In genomic region chr21:45821315-45822001, GRCh38 we compare ENCODE assay signal across 17 cellular contexts.
DNase-seq lines count a peak whose midpoint lies in the region; ATAC-seq, FAIRE-seq and TF ChIP-seq lines count a peak whose summit lies in the region.
"Had no signal": no experiment of that assay in that cellular context is flagged by ENCODE, and none has a peak within 500 bp of the region (broad histone marks: within the 10 kb centered on the region; RNA-seq: fewer than 3 reads in every experiment).

No MANE protein-coding gene starts in this region.

- no peaks in the 10 kb centered on the region for H3K9me3 ChIP-seq in BLaER1 treated with 17β-estradiol and CSF1 and Interleukin-3, amounts not matched to agents 10 nM and 100 nM (replicated peaks in 1 of 11)
- H3K9me3 ChIP-seq in naive thymus-derived CD4-positive, alpha-beta T cell (ENCODE audit: control insufficient read depth in 2 of 3, low read length in 3 of 3), result no peaks in the 10 kb centered on the region
- H3K9me3 ChIP-seq in kidney (ENCODE audit: control insufficient read depth in 1 of 2, low read length in 2 of 2), result no peaks in the 10 kb centered on the region
- H3K9me3 ChIP-seq: ascending aorta, psoas muscle, SJCRH30 had no signal

- no peak overlapping the region for H3K4me3 Mint-ChIP-seq in activated CD4-positive, alpha-beta T cell treated with anti-CD3 and anti-CD28 coated beads for 36 hours
- no peak overlapping the region for H3K4me3 Mint-ChIP-seq in activated CD8-positive, alpha-beta memory T cell treated with anti-CD3 and anti-CD28 coated beads, Interleukin-2, amount 10 ng/mL, durations not matched to agents 7 days and 5 days
- H3K4me3 Mint-ChIP-seq in naive thymus-derived CD4-positive, alpha-beta T cell, result peak overlapping the region in 3 of 10 donors; percentile 32 to 64 (median 39)
- H3K4me3 Mint-ChIP-seq: type B pancreatic cell had no signal

- no peak for ATAC-seq in activated CD4-positive, alpha-beta T cell treated with anti-CD3 and anti-CD28 coated beads for 36 hours
- no peak for ATAC-seq in activated CD8-positive, alpha-beta memory T cell treated with anti-CD3 and anti-CD28 coated beads, Interleukin-2, amount 10 ng/mL, durations not matched to agents 7 days and 5 days
- ATAC-seq in naive thymus-derived CD4-positive, alpha-beta T cell, result no peak

- H3K36me3 Mint-ChIP-seq in activated CD4-positive, alpha-beta T cell treated with anti-CD3 and anti-CD28 coated beads for 36 hours (ENCODE audit: low read depth), result peaks cover 9% of the 10 kb centered on the region
- H3K36me3 Mint-ChIP-seq in activated CD8-positive, alpha-beta memory T cell treated with anti-CD3 and anti-CD28 coated beads, Interleukin-2, amount 10 ng/mL, durations not matched to agents 7 days and 5 days, result peaks cover 2% of the 10 kb centered on the region
- H3K36me3 Mint-ChIP-seq in naive thymus-derived CD4-positive, alpha-beta T cell, result no peaks in the 10 kb centered on the region
- H3K36me3 Mint-ChIP-seq: type B pancreatic cell had no signal

- H3K4me1 ChIP-seq in BLaER1 treated with 17β-estradiol and CSF1 and Interleukin-3, amounts not matched to agents 10 nM and 100 nM, result peaks cover 26 to 100% (median 89%) of the 10 kb centered on the region in 10 experiments
- peaks cover 0 to 9% of the 10 kb centered on the region in 2 donors for H3K4me1 ChIP-seq in naive thymus-derived CD4-positive, alpha-beta T cell (ENCODE audit: control insufficient read depth in 2 of 2, insufficient read depth in 2 of 2, low read length in 2 of 2)
- H3K4me1 ChIP-seq in kidney (ENCODE audit: control insufficient read depth in 1 of 2, insufficient read depth in 1 of 2, low read depth in 1 of 2, low read length in 2 of 2), result no peaks in the 10 kb centered on the region
- H3K4me1 ChIP-seq: ascending aorta, psoas muscle had no signal

- peak overlapping the region in 5 of 11 experiments; percentile 2 to 80 (median 24); a peak in 5 of 22 replicates for H3K9ac ChIP-seq in BLaER1 treated with 17β-estradiol and CSF1 and Interleukin-3, amounts not matched to agents 10 nM and 100 nM
- no peak overlapping the region for H3K9ac ChIP-seq in kidney (ENCODE audit: low read length in 2 of 2)

- no peak for TF ChIP-seq CTCF in kidney (IDR thresholded peaks at IDR 0.05; ENCODE audit: borderline replicate concordance, extremely low read depth, insufficient read depth)

- H3K27me3 Mint-ChIP-seq in activated CD4-positive, alpha-beta T cell treated with anti-CD3 and anti-CD28 coated beads for 36 hours, result peaks cover 2% of the 10 kb centered on the region
- H3K27me3 Mint-ChIP-seq in activated CD8-positive, alpha-beta memory T cell treated with anti-CD3 and anti-CD28 coated beads, Interleukin-2, amount 10 ng/mL, durations not matched to agents 7 days and 5 days, result peaks cover 30% of the 10 kb centered on the region
- no peaks in the 10 kb centered on the region for H3K27me3 Mint-ChIP-seq in naive thymus-derived CD4-positive, alpha-beta T cell

- POLR2A ChIA-PET in activated CD4-positive, alpha-beta T cell treated with anti-CD3 and anti-CD28 coated beads for 36 hours (lab: Charles Lee), result no interaction called here
- POLR2A ChIA-PET in naive thymus-derived CD4-positive, alpha-beta T cell (lab: Charles Lee), result no interaction called here

- CTCF ChIA-PET in activated CD4-positive, alpha-beta T cell treated with anti-CD3 and anti-CD28 coated beads for 36 hours (lab: Charles Lee), result interaction anchor here (0.6 to 1.3 kb wide), 4 partner anchors 129 to 1461 kb away, joined by 3 to 4 read pairs (median 3); no protein-coding TSS in a partner anchor
- CTCF ChIA-PET in activated CD8-positive, alpha-beta memory T cell treated with anti-CD3 and anti-CD28 coated beads, Interleukin-2, amount 10 ng/mL, durations not matched to agents 7 days and 5 days (lab: Charles Lee), result interaction anchor here (0.9 to 3.0 kb wide), 6 partner anchors 58 to 681 kb away, joined by 3 to 10 read pairs (median 5); no protein-coding TSS in a partner anchor
- CTCF ChIA-PET in naive thymus-derived CD4-positive, alpha-beta T cell (lab: Charles Lee), result interaction anchor here (1.0 to 1.4 kb wide), 6 partner anchors 10 to 700 kb away, joined by 3 to 4 read pairs (median 3); no protein-coding TSS in a partner anchor

- 0 out of 22 replicates have a peak, but pooled peaks cover 0 to 3% (median 0%) of the 10 kb centered on the region in 11 experiments for H3K27me3 ChIP-seq in BLaER1 treated with 17β-estradiol and CSF1 and Interleukin-3, amounts not matched to agents 10 nM and 100 nM
- no peaks in the 10 kb centered on the region for H3K27me3 ChIP-seq in naive thymus-derived CD4-positive, alpha-beta T cell (ENCODE audit: control insufficient read depth in 2 of 2, insufficient read depth in 2 of 2, low read length in 2 of 2)
- H3K27me3 ChIP-seq: ascending aorta, dorsolateral prefrontal cortex had no signal

- peaks cover 51% of the 10 kb centered on the region for H3K4me1 Mint-ChIP-seq in activated CD4-positive, alpha-beta T cell treated with anti-CD3 and anti-CD28 coated beads for 36 hours
- H3K4me1 Mint-ChIP-seq in activated CD8-positive, alpha-beta memory T cell treated with anti-CD3 and anti-CD28 coated beads, Interleukin-2, amount 10 ng/mL, durations not matched to agents 7 days and 5 days, result peaks cover 36% of the 10 kb centered on the region
- peaks cover 0 to 36% (median 17%) of the 10 kb centered on the region in 7 donors for H3K4me1 Mint-ChIP-seq in naive thymus-derived CD4-positive, alpha-beta T cell

- H3K9me3 Mint-ChIP-seq in activated CD4-positive, alpha-beta T cell treated with anti-CD3 and anti-CD28 coated beads for 36 hours (ENCODE audit: low read depth), result no peaks in the 10 kb centered on the region
- H3K9me3 Mint-ChIP-seq in activated CD8-positive, alpha-beta memory T cell treated with anti-CD3 and anti-CD28 coated beads, Interleukin-2, amount 10 ng/mL, durations not matched to agents 7 days and 5 days (ENCODE audit: low read depth), result no peaks in the 10 kb centered on the region
- no peaks in the 10 kb centered on the region for H3K9me3 Mint-ChIP-seq in naive thymus-derived CD4-positive, alpha-beta T cell
- H3K9me3 Mint-ChIP-seq: activated naive CD4-positive, alpha-beta T cell treated with anti-CD3 and anti-CD28 coated beads, Interleukin-2, amount 50 U/mL, for 72 hours; type B pancreatic cell had no signal

- intact Hi-C loops in activated CD4-positive, alpha-beta T cell treated with anti-CD3 and anti-CD28 coated beads for 36 hours (cut with DNase I, micrococcal nuclease), result loop anchor here (2.0 to 10.0 kb wide), 2 partner anchors 103 to 745 kb away; no protein-coding TSS in a partner anchor
- intact Hi-C loops in naive thymus-derived CD4-positive, alpha-beta T cell (cut with micrococcal nuclease), result loop anchor here in 1 of 2 donors (10.0 kb wide), 1 partner anchor 387 kb away; no protein-coding TSS in a partner anchor
- intact Hi-C loops in kidney (cut with DNase I), result loop anchor here (5.0 kb wide), 1 partner anchor 264 kb away; no protein-coding TSS in a partner anchor

- DNase-seq in activated CD4-positive, alpha-beta T cell treated with anti-CD3 and anti-CD28 coated beads for 36 hours, result peak; percentile 34
- no peak for DNase-seq in activated CD4-positive, alpha-beta T cell treated with anti-CD3 and anti-CD28 coated beads, Interleukin-2, amount 50 U/mL, for 4 hours
- peak; percentile 38 for DNase-seq in activated CD8-positive, alpha-beta memory T cell treated with anti-CD3 and anti-CD28 coated beads, Interleukin-2, amount 10 ng/mL, durations not matched to agents 7 days and 5 days
- DNase-seq in naive thymus-derived CD4-positive, alpha-beta T cell, result no peak
- no peak for DNase-seq in effector CD8-positive, alpha-beta T cell (lab: John Stamatoyannopoulos, UW)
- no peak for DNase-seq in globus pallidus (ENCODE audit: low spot score)
- no peak for DNase-seq in kidney
- DNase-seq: central memory CD4-positive, alpha-beta T cell; NCI-H1436 treated with DMSO at 0.1 percent for 48 hours had no signal

- no peaks in the 10 kb centered on the region for H3K36me3 ChIP-seq in BLaER1 treated with 17β-estradiol and CSF1 and Interleukin-3, amounts not matched to agents 10 nM and 100 nM
- H3K36me3 ChIP-seq in naive thymus-derived CD4-positive, alpha-beta T cell (ENCODE audit: control insufficient read depth in 2 of 3, insufficient read depth in 3 of 3, low read length in 3 of 3), result no peaks in the 10 kb centered on the region
- H3K36me3 ChIP-seq in kidney (ENCODE audit: control insufficient read depth in 1 of 2, insufficient read depth in 2 of 2, low read length in 2 of 2), result no peaks in the 10 kb centered on the region
- H3K36me3 ChIP-seq: ascending aorta, SJCRH30 had no signal

- peak overlapping the region in 9 of 11 experiments; percentile 40 to 98 (median 91); a peak in 16 of 22 replicates for H3K4me2 ChIP-seq in BLaER1 treated with 17β-estradiol and CSF1 and Interleukin-3, amounts not matched to agents 10 nM and 100 nM

- H3K27ac ChIP-seq in BLaER1 treated with 17β-estradiol and CSF1 and Interleukin-3, amounts not matched to agents 10 nM and 100 nM, result peak overlapping the region in 3 of 11 experiments; percentile 19 to 89 (median 82); a peak in 2 of 22 replicates
- no peak overlapping the region for H3K27ac ChIP-seq in naive thymus-derived CD4-positive, alpha-beta T cell (ENCODE audit: low read depth, low read length)
- no peak overlapping the region for H3K27ac ChIP-seq in kidney (ENCODE audit: low read depth in 2 of 2, low read length in 2 of 2)
- H3K27ac ChIP-seq: ascending aorta, psoas muscle, SJCRH30 had no signal

- peaks cover 0 to 69% (median 15%) of the 10 kb centered on the region in 11 experiments; a peak in 13 of 22 replicates for H4K20me1 ChIP-seq in BLaER1 treated with 17β-estradiol and CSF1 and Interleukin-3, amounts not matched to agents 10 nM and 100 nM

- no peak for FAIRE-seq in kidney (lab: Jason Lieb, UNC)

- no peak overlapping the region for H3K4me3 ChIP-seq in BLaER1 treated with 17β-estradiol and CSF1 and Interleukin-3, amounts not matched to agents 10 nM and 100 nM
- H3K4me3 ChIP-seq in naive thymus-derived CD4-positive, alpha-beta T cell (ENCODE audit: low read length), result no peak overlapping the region
- H3K4me3 ChIP-seq in kidney (ENCODE audit: low read length in 2 of 2), result no peak overlapping the region
- H3K4me3 ChIP-seq: ascending aorta, dorsolateral prefrontal cortex, K562, psoas muscle, SJCRH30 had no signal

- H3K27ac Mint-ChIP-seq in activated CD4-positive, alpha-beta T cell treated with anti-CD3 and anti-CD28 coated beads for 36 hours, result peak overlapping the region; percentile 73
- H3K27ac Mint-ChIP-seq in activated CD8-positive, alpha-beta memory T cell treated with anti-CD3 and anti-CD28 coated beads, Interleukin-2, amount 10 ng/mL, durations not matched to agents 7 days and 5 days, result no peak overlapping the region
- H3K27ac Mint-ChIP-seq in naive thymus-derived CD4-positive, alpha-beta T cell, result peak overlapping the region in 5 of 9 donors; percentile 31 to 83 (median 60)
- H3K27ac Mint-ChIP-seq: type B pancreatic cell had no signal

Comparison
In these comparisons a context has a peak if more than half of its experiments do, and no peak if none do; other contexts are left out.
1. DNase-seq: peak in activated CD4-positive, alpha-beta T cell treated with anti-CD3 and anti-CD28 coated beads for 36 hours (single experiment) and activated CD8-positive, alpha-beta memory T cell treated with anti-CD3 and anti-CD28 coated beads, Interleukin-2, amount 10 ng/mL, durations not matched to agents 7 days and 5 days (single experiment); none in activated CD4-positive, alpha-beta T cell treated with anti-CD3 and anti-CD28 coated beads, Interleukin-2, amount 50 U/mL, for 4 hours (0 of 2), naive thymus-derived CD4-positive, alpha-beta T cell (0 of 9), effector CD8-positive, alpha-beta T cell (single experiment), globus pallidus (single experiment) and kidney (single experiment).